ENCODE assay signal across 8 cellular contexts in genomic region chr6:134316733-134317431, GRCh38. TPM values are rescaled to one million over a fixed set of nuclear protein-coding genes. Genes with fewer than 3 reads are reported as not detected.
DNase-seq lines count a peak whose midpoint lies in the region; ATAC-seq lines count a peak whose summit lies in the region.

No MANE protein-coding gene starts in this region.

- H3K27me3 Mint-ChIP-seq in activated CD4-positive, alpha-beta memory T cell treated with anti-CD3 and anti-CD28 coated beads, Interleukin-2, amount 10 ng/mL, durations not matched to agents 7 days and 5 days, result peaks cover 41% of the 10 kb centered on the region
- H3K27me3 Mint-ChIP-seq in stimulated activated naive B cell treated with anti-CD40 and anti-IgM and Interleukin-4, amounts not matched to agents 10 μg/mL and 1 μg/mL and 100 μg/mL, for 72 hours, result peaks cover 24 to 34% of the 10 kb centered on the region in 2 donors

- H3K4me3 ChIP-seq in right cardiac atrium (ENCODE audit: low read length), result peak overlapping the region; percentile 50

- CTCF ChIA-PET in activated CD4-positive, alpha-beta memory T cell treated with anti-CD3 and anti-CD28 coated beads, Interleukin-2, amount 10 ng/mL, durations not matched to agents 7 days and 5 days (lab: Charles Lee), result interaction anchor here (0.5 to 1.7 kb wide), 6 partner anchors 10 to 139 kb away, joined by 3 to 9 read pairs (median 4); no protein-coding TSS in a partner anchor

- peaks cover 7% of the 10 kb centered on the region for H3K9me3 Mint-ChIP-seq in activated CD4-positive, alpha-beta memory T cell treated with anti-CD3 and anti-CD28 coated beads, Interleukin-2, amount 10 ng/mL, durations not matched to agents 7 days and 5 days
- peaks cover 4 to 11% of the 10 kb centered on the region in 2 donors for H3K9me3 Mint-ChIP-seq in stimulated activated naive B cell treated with anti-CD40 and anti-IgM and Interleukin-4, amounts not matched to agents 10 μg/mL and 1 μg/mL and 100 μg/mL, for 72 hours

- POLR2A ChIA-PET in activated CD4-positive, alpha-beta memory T cell treated with anti-CD3 and anti-CD28 coated beads, Interleukin-2, amount 10 ng/mL, durations not matched to agents 7 days and 5 days (lab: Charles Lee), result interaction anchor here (1.1 to 1.7 kb wide), 2 partner anchors 47 to 139 kb away, joined by 3 to 5 read pairs; no protein-coding TSS in a partner anchor

- H3K27ac ChIP-seq in right cardiac atrium (ENCODE audit: low read length), result no peak overlapping the region

- H3K27me3 ChIP-seq in right cardiac atrium (ENCODE audit: control insufficient read depth, insufficient read depth), result no peaks in the 10 kb centered on the region

- H3K4me1 Mint-ChIP-seq in activated CD4-positive, alpha-beta memory T cell treated with anti-CD3 and anti-CD28 coated beads, Interleukin-2, amount 10 ng/mL, durations not matched to agents 7 days and 5 days, result peaks cover 18% of the 10 kb centered on the region
- H3K4me1 Mint-ChIP-seq in stimulated activated naive B cell treated with anti-CD40 and anti-IgM and Interleukin-4, amounts not matched to agents 10 μg/mL and 1 μg/mL and 100 μg/mL, for 72 hours, result peaks cover 13 to 20% of the 10 kb centered on the region in 2 donors

- H3K4me3 Mint-ChIP-seq in activated CD4-positive, alpha-beta memory T cell treated with anti-CD3 and anti-CD28 coated beads, Interleukin-2, amount 10 ng/mL, durations not matched to agents 7 days and 5 days, result peak overlapping the region; percentile 81
- H3K4me3 Mint-ChIP-seq in stimulated activated naive B cell treated with anti-CD40 and anti-IgM and Interleukin-4, amounts not matched to agents 10 μg/mL and 1 μg/mL and 100 μg/mL, for 72 hours, result peak overlapping the region; percentile 79 to 87

- no peak for ATAC-seq in right cardiac atrium
- ATAC-seq in stimulated activated naive B cell treated with anti-CD40 and anti-IgM and Interleukin-4, amounts not matched to agents 10 μg/mL and 1 μg/mL and 100 μg/mL, for 72 hours (replicated peaks), result no peak

- no peaks in the 10 kb centered on the region for H3K4me1 ChIP-seq in right cardiac atrium (ENCODE audit: control insufficient read depth, insufficient read depth, low read length)

- no peaks in the 10 kb centered on the region for H3K9me3 ChIP-seq in right cardiac atrium (ENCODE audit: control insufficient read depth, low read length)

- peaks cover 5% of the 10 kb centered on the region for H3K36me3 Mint-ChIP-seq in activated CD4-positive, alpha-beta memory T cell treated with anti-CD3 and anti-CD28 coated beads, Interleukin-2, amount 10 ng/mL, durations not matched to agents 7 days and 5 days (ENCODE audit: low read depth)
- peaks cover 0 to 5% of the 10 kb centered on the region in 2 donors for H3K36me3 Mint-ChIP-seq in stimulated activated naive B cell treated with anti-CD40 and anti-IgM and Interleukin-4, amounts not matched to agents 10 μg/mL and 1 μg/mL and 100 μg/mL, for 72 hours

- WGBS in right cardiac atrium, result 31% methylated on average over 6 of the region's 6 CpGs

- intact Hi-C loops in right cardiac atrium (cut with DNase I), result no loop called here

- H3K27ac Mint-ChIP-seq in activated CD4-positive, alpha-beta memory T cell treated with anti-CD3 and anti-CD28 coated beads, Interleukin-2, amount 10 ng/mL, durations not matched to agents 7 days and 5 days, result no peak overlapping the region
- H3K27ac Mint-ChIP-seq in stimulated activated naive B cell treated with anti-CD40 and anti-IgM and Interleukin-4, amounts not matched to agents 10 μg/mL and 1 μg/mL and 100 μg/mL, for 72 hours, result no peak overlapping the region

- peak; percentile 50 for DNase-seq in NCI-H345 (lab: John Stamatoyannopoulos, UW)
- no peak for DNase-seq in NCI-H345 treated with DMSO at 0.1 percent for 48 hours (lab: John Stamatoyannopoulos, UW; ENCODE audit: unreplicated experiment)
- DNase-seq in activated CD4-positive, alpha-beta memory T cell treated with anti-CD3 and anti-CD28 coated beads, Interleukin-2, amount 10 ng/mL, durations not matched to agents 7 days and 5 days, result no peak
- no peak for DNase-seq in right cardiac atrium
- no peak for DNase-seq in stimulated activated naive B cell treated with anti-CD40 and anti-IgM and Interleukin-4, amounts not matched to agents 10 μg/mL and 1 μg/mL and 100 μg/mL, for 72 hours
- DNase-seq in 8988T, result no peak
- DNase-seq in SHP77 (lab: John Stamatoyannopoulos, UW), result no peak
- no peak for DNase-seq in NCI-H1694 treated with DMSO at 0.1 percent for 48 hours (lab: John Stamatoyannopoulos, UW)

RNA-seq across cellular contexts. Expression of gene SGK1, which starts 1.0 kb away (rescaled TPM):
- total RNA-seq in activated CD4-positive, alpha-beta memory T cell treated with anti-CD3 and anti-CD28 coated beads, Interleukin-2, amount 10 ng/mL, durations not matched to agents 7 days and 5 days, result 10 to 100 TPM; 27.9 to 35.1 TPM
- 10 to 100 TPM; 21.7 to 55.3 (median 36.7) TPM for total RNA-seq in right cardiac atrium
- polyA plus RNA-seq in right cardiac atrium, result 42.0 TPM
